ENCODE assay signal across 20 cellular contexts in the genomic region with DNA sequence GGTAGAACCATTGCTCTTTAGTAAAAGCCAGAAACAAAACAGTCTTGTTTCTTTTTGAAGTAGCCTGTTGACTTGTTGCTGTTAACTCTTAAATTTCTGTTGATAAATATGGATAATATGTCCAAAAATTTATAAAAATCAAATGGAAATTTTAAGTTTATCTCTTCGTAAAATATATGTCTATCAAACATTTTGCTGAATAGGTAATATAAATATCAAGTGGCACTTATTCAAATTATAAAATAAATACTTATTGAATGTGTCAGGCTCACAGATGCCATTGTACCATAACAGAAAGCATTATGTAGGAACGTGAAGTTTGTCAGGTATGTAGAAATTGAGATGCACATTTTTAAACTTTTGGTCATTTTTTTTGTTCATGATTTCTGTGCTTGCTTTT.
"Had no signal": no experiment of that assay in that cellular context is flagged by ENCODE, and none has a peak within 500 bp of the region (broad histone marks: within the 10 kb centered on the region; RNA-seq: fewer than 3 reads in every experiment).

No MANE protein-coding gene starts in this region.

- DNase-seq: activated B cell treated with CpG ODN at 0.5 μM for 24 hours; activated CD4-positive, alpha-beta T cell treated with anti-CD3 and anti-CD28 coated beads for 48 hours; activated CD8-positive, alpha-beta T cell treated with anti-CD3 and anti-CD28 coated beads for 36 hours; activated effector memory CD4-positive, alpha-beta T cell treated with Interleukin-2 at 50 U/mL for 16 hours; activated naive CD4-positive, alpha-beta T cell treated with anti-CD3 and anti-CD28 coated beads, Interleukin-2, amount 50 U/mL, for 16 hours; activated T-cell treated with anti-CD3 and anti-CD28 coated beads, Interleukin-2, amount 50 U/mL, for 4 hours; adrenal gland; foreskin keratinocyte; heart right ventricle; naive B cell; pancreas; stimulated activated CD4-positive, alpha-beta T cell treated with anti-CD3 and anti-CD28 coated beads, Interleukin-12 subunit alpha, Interleukin-12 subunit beta, amount 100 ng/mL, for 4 hours; stimulated activated CD4-positive, alpha-beta T cell treated with anti-CD3 and anti-CD28 coated beads, Interleukin-2, amount 100 ng/mL, for 24 hours; stomach; T-helper 2 cell; testis; upper lobe of right lung had no signal

- H3K36me3 Mint-ChIP-seq: naive B cell had no signal

- H3K4me3 Mint-ChIP-seq: activated CD8-positive, alpha-beta T cell treated with anti-CD3 and anti-CD28 coated beads for 36 hours; activated T-cell treated with anti-CD3 and anti-CD28 coated beads, Interleukin-2, amount 50 U/mL, for 4 hours had no signal

- H3K9me3 Mint-ChIP-seq: activated B cell treated with CpG ODN at 0.5 μM for 24 hours; activated CD8-positive, alpha-beta T cell treated with anti-CD3 and anti-CD28 coated beads for 36 hours; activated T-cell treated with anti-CD3 and anti-CD28 coated beads, Interleukin-2, amount 50 U/mL, for 4 hours; naive B cell had no signal

- H3K27ac Mint-ChIP-seq: activated B cell treated with CpG ODN at 0.5 μM for 24 hours; activated CD8-positive, alpha-beta T cell treated with anti-CD3 and anti-CD28 coated beads for 36 hours had no signal

- H3K27ac ChIP-seq: adrenal gland, cardiac muscle cell, foreskin keratinocyte, testis, upper lobe of right lung had no signal

- H3K4me3 ChIP-seq: adrenal gland, cardiac muscle cell, heart right ventricle, pancreas, stomach, testis, upper lobe of right lung had no signal

- FAIRE-seq: TTC549 had no signal

- H3K9me3 ChIP-seq: adrenal gland, heart right ventricle, pancreas, stomach, testis, upper lobe of right lung had no signal

- H3K27me3 Mint-ChIP-seq: activated B cell treated with CpG ODN at 0.5 μM for 24 hours; activated CD8-positive, alpha-beta T cell treated with anti-CD3 and anti-CD28 coated beads for 36 hours; naive B cell had no signal

- H3K27me3 ChIP-seq: adrenal gland, cardiac muscle cell, foreskin keratinocyte, heart right ventricle, pancreas, stomach, testis, upper lobe of right lung had no signal

- ATAC-seq: activated CD8-positive, alpha-beta T cell treated with anti-CD3 and anti-CD28 coated beads for 36 hours; activated T-cell treated with anti-CD3 and anti-CD28 coated beads, Interleukin-2, amount 50 U/mL, for 4 hours; foreskin keratinocyte; left lobe of liver had no signal

- H3K36me3 ChIP-seq: adrenal gland, cardiac muscle cell, heart right ventricle, pancreas, stomach, upper lobe of right lung had no signal
